Comparison of ENCODE assay signal across 8 cellular contexts in genomic region chr10:114937962-114938817, GRCh38. TPM values are rescaled to one million over a fixed set of nuclear protein-coding genes. Genes with fewer than 3 reads are reported as not detected.
DNase-seq lines count a peak whose midpoint lies in the region; ATAC-seq and TF ChIP-seq lines count a peak whose summit lies in the region.

TRUB1 (plus strand) TSS chr10:114938195; CDS start chr10:114938254, 59 bp downstream.

- no peak for TF ChIP-seq CTCF in epithelial cell of proximal tubule (conservative IDR thresholded peaks at IDR 0.05; ENCODE audit: low read depth, low read length)

- peak within 1 kb of the TSS; percentile 100 for H3K4me3 ChIP-seq in epithelial cell of proximal tubule (ENCODE audit: low read depth, low read length)

- H3K27me3 Mint-ChIP-seq in IgD-negative memory B cell = no peaks in the 10 kb centered on the region

- H3K36me3 Mint-ChIP-seq in IgD-negative memory B cell = peaks cover 4% of the 10 kb centered on the region

- H3K9me3 Mint-ChIP-seq in IgD-negative memory B cell = no peaks in the 10 kb centered on the region

- peaks cover 14 to 33% (median 24%) of the 10 kb centered on the region in 3 donors for H3K4me1 Mint-ChIP-seq in IgD-negative memory B cell

- peak; percentile 100 for ATAC-seq in GM21529 (IDR thresholded peaks at IDR 0.05; ENCODE audit: unreplicated experiment)

- H3K27ac Mint-ChIP-seq in IgD-negative memory B cell = peak within 1 kb of the TSS; percentile 68 to 96 (median 81)

- DNase-seq in DMS 273 treated with DMSO at 0.1 percent for 48 hours (lab: John Stamatoyannopoulos, UW) (peak; percentile 72), OCI-M2 (lab: John Stamatoyannopoulos, UW; ENCODE audit: unreplicated experiment) (peak; percentile 7), activated T-cell treated with anti-CD3 and anti-CD28 coated beads for 4 hours (peak; percentile 88), epithelial cell of proximal tubule (ENCODE audit: low read depth) (peak; percentile 74), mucosa of gallbladder (ENCODE audit: low spot score) (peak; percentile 96)
- peak; percentile 81 for DNase-seq in stimulated activated CD8-positive, alpha-beta memory T cell treated with anti-CD3 and anti-CD28 coated beads, Interleukin-4, amount 100 ng/mL, for 4 hours (ENCODE audit: low read depth in 2 of 2, low spot score in 1 of 2)

- peak within 1 kb of the TSS; percentile 96 to 98 (median 96) for H3K4me3 Mint-ChIP-seq in IgD-negative memory B cell

RNA-seq across cellular contexts. Expression of gene TRUB1, which starts in this region (rescaled TPM):
- 14.6 TPM for polyA plus RNA-seq in IgD-negative memory B cell
- 41.4 and 53.7 TPM in 2 replicates for total RNA-seq in epithelial cell of proximal tubule
- 17.8 TPM for total RNA-seq in mucosa of gallbladder

Comparison
In these comparisons a context has a peak if more than half of its experiments do, and no peak if none do; other contexts are left out.
1. Peak in every context shown above with its lines: DNase-seq, ATAC-seq and H3K4me3 ChIP-seq.
2. DNase-seq: peak in every context shown above with its lines; median percentile 96 in mucosa of gallbladder; 88 in activated T-cell treated with anti-CD3 and anti-CD28 coated beads for 4 hours; 81 in stimulated activated CD8-positive, alpha-beta memory T cell treated with anti-CD3 and anti-CD28 coated beads, Interleukin-4, amount 100 ng/mL, for 4 hours; 74 in epithelial cell of proximal tubule; 72 in DMS 273 treated with DMSO at 0.1 percent for 48 hours; 7 in OCI-M2.